In the genomic region with DNA sequence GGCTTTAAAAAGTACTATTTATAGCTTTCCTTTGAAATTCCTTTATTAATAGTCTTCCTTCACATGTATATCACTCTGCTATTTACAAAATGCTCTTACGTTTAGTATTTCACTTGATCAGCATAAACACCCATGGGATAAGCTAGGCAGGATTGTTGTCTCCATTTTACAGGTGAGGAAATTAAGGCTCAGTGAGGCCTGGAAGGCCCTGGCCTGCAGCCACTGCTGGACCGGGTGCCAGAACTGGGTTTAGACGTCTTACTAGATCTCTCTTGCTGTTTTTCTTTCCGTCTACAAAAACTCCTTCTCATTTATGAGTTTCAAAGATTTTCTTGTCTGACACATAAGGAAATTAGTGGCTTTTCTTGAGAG, we compare ENCODE assay signal across 8 cellular contexts.
A peak's percentile ranks its signal among the peaks of the same experiment; 100 is the strongest.
DNase-seq lines count a peak whose midpoint lies in the region; ATAC-seq and TF ChIP-seq lines count a peak whose summit lies in the region.

No MANE protein-coding gene starts in this region.

- 27 to 34% methylated on average over 4 of the region's 4 CpGs for WGBS in lower leg skin, 2 donors

- H3K4me1 Mint-ChIP-seq in dendritic cell treated with granulocyte-macrophage colony-stimulating factor and Interleukin-4, amounts not matched to agents 40 ng/mL and 50 ng/mL, for 4 days (ENCODE audit: low read depth), result peaks cover 61% of the 10 kb centered on the region
- peaks cover 64% of the 10 kb centered on the region for H3K4me1 Mint-ChIP-seq in stimulated activated memory B cell treated with anti-CD40 and anti-IgM and Interleukin-4, amounts not matched to agents 10 μg/mL and 1 μg/mL and 100 μg/mL, for 72 hours

- peak overlapping the region; percentile 34 for H3K4me3 Mint-ChIP-seq in dendritic cell treated with granulocyte-macrophage colony-stimulating factor and Interleukin-4, amounts not matched to agents 40 ng/mL and 50 ng/mL, for 4 days
- H3K4me3 Mint-ChIP-seq in stimulated activated memory B cell treated with anti-CD40 and anti-IgM and Interleukin-4, amounts not matched to agents 10 μg/mL and 1 μg/mL and 100 μg/mL, for 72 hours, result peak overlapping the region; percentile 57

- DNase-seq in D341Med (ENCODE audit: low spot score), result no peak
- no peak for DNase-seq in AML-193 (lab: John Stamatoyannopoulos, UW)
- DNase-seq in lower leg skin (ENCODE audit: low spot score in 2 of 2), result no peak
- no peak for DNase-seq in NCI-H1694 treated with DMSO at 0.1 percent for 48 hours (lab: John Stamatoyannopoulos, UW)

- ATAC-seq in GM19395 (IDR thresholded peaks at IDR 0.05; ENCODE audit: unreplicated experiment), result peak; percentile 26
- peak; percentile 12 for ATAC-seq in HG03095 (IDR thresholded peaks at IDR 0.05; ENCODE audit: unreplicated experiment)
- ATAC-seq in stimulated activated memory B cell treated with anti-CD40 and anti-IgM and Interleukin-4, amounts not matched to agents 10 μg/mL and 1 μg/mL and 100 μg/mL, for 72 hours, result peak; percentile 64

- TF ChIP-seq POLR2A in lower leg skin (IDR thresholded peaks at IDR 0.05), result no peak

- peaks cover 6% of the 10 kb centered on the region for H3K36me3 Mint-ChIP-seq in dendritic cell treated with granulocyte-macrophage colony-stimulating factor and Interleukin-4, amounts not matched to agents 40 ng/mL and 50 ng/mL, for 4 days (ENCODE audit: low read depth)
- no peaks in the 10 kb centered on the region for H3K36me3 Mint-ChIP-seq in stimulated activated memory B cell treated with anti-CD40 and anti-IgM and Interleukin-4, amounts not matched to agents 10 μg/mL and 1 μg/mL and 100 μg/mL, for 72 hours

- H3K9me3 Mint-ChIP-seq in dendritic cell treated with granulocyte-macrophage colony-stimulating factor and Interleukin-4, amounts not matched to agents 40 ng/mL and 50 ng/mL, for 4 days, result no peaks in the 10 kb centered on the region
- no peaks in the 10 kb centered on the region for H3K9me3 Mint-ChIP-seq in stimulated activated memory B cell treated with anti-CD40 and anti-IgM and Interleukin-4, amounts not matched to agents 10 μg/mL and 1 μg/mL and 100 μg/mL, for 72 hours

- TF ChIP-seq CTCF in lower leg skin (IDR thresholded peaks at IDR 0.05), result no peak

- no peaks in the 10 kb centered on the region for H3K27me3 Mint-ChIP-seq in dendritic cell treated with granulocyte-macrophage colony-stimulating factor and Interleukin-4, amounts not matched to agents 40 ng/mL and 50 ng/mL, for 4 days
- no peaks in the 10 kb centered on the region for H3K27me3 Mint-ChIP-seq in stimulated activated memory B cell treated with anti-CD40 and anti-IgM and Interleukin-4, amounts not matched to agents 10 μg/mL and 1 μg/mL and 100 μg/mL, for 72 hours

- intact Hi-C loops in dendritic cell treated with granulocyte-macrophage colony-stimulating factor and Interleukin-4, amounts not matched to agents 40 ng/mL and 50 ng/mL, for 4 days (cut with micrococcal nuclease), result loop anchor here (1.0 to 10.0 kb wide), 4 partner anchors 48 to 645 kb away; partner anchors contain the start of gene BCL6
- intact Hi-C loops in lower leg skin (cut with DNase I; ENCODE audit: low total_unique reads), result no loop called here

- H3K27ac Mint-ChIP-seq in dendritic cell treated with granulocyte-macrophage colony-stimulating factor and Interleukin-4, amounts not matched to agents 40 ng/mL and 50 ng/mL, for 4 days, result peak overlapping the region; percentile 96
- peak overlapping the region; percentile 99 for H3K27ac Mint-ChIP-seq in stimulated activated memory B cell treated with anti-CD40 and anti-IgM and Interleukin-4, amounts not matched to agents 10 μg/mL and 1 μg/mL and 100 μg/mL, for 72 hours

- H3K4me3 ChIP-seq in lower leg skin (ENCODE audit: low read depth, poor library complexity, severe bottlenecking), result no peak overlapping the region

Comparison
In these comparisons a context has a peak if more than half of its experiments do, and no peak if none do; other contexts are left out.
1. ATAC-seq: peak in every context shown above with its lines; median percentile 64 in stimulated activated memory B cell treated with anti-CD40 and anti-IgM and Interleukin-4, amounts not matched to agents 10 μg/mL and 1 μg/mL and 100 μg/mL, for 72 hours; 26 in GM19395; 12 in HG03095.